9 cellular contexts compared by ENCODE assay signal in the genomic region with DNA sequence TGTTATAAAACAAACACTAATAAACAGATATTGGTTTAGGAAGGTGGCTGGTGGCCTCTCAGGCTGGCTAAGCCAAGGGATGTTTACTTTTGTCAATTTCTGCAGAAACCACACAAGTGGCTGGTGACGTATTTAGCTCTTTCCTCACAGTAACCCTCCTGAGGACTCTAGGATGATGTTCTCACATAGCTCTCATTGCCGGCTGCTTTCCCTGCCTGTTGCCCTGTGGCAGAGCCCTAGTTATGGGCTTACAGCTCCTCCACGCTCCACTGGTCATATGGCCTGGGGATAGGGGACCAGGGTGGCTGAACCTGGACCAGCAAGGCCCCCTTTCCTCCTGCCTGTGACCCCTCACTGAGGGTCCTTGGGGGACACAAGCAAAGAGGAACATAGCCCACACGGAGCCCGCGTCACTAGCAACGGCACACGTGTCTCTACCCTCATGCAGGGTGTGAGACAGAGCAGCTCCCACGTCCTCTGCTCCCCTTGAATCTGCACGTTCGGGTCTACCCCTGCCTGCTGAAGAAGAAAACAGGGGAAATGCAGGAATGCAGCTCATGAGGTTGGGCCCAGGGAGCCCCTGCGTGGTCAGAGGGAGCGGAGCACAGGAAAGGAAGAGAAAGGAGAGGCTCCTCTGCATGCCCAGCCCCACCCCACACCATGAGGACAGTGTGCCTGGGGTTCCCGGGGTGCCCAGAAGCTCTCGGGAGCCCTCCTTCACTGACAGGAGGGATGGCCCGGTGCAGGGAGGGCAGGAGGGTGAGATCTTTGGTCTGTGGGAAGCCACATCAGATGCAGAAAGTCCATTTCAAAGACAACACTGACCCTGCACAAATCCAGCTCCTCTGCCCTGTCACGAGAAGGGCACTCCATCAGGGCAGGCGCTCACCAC. TPM values are rescaled to one million over a fixed set of nuclear protein-coding genes. Genes with fewer than 3 reads are reported as not detected.
DNase-seq lines count a peak whose midpoint lies in the region; ATAC-seq and TF ChIP-seq lines count a peak whose summit lies in the region.
"Had no signal": no experiment of that assay in that cellular context is flagged by ENCODE, and none has a peak within 500 bp of the region (broad histone marks: within the 10 kb centered on the region; RNA-seq: fewer than 3 reads in every experiment).

No MANE protein-coding gene starts in this region.

- WGBS in endodermal cell (ENCODE audit: insufficient coverage in 1 of 2, insufficient read length in 1 of 2), 2 experiments, result 68 to 71% methylated on average over 11 to 18 of the region's 18 CpGs

- H3K36me3 Mint-ChIP-seq in endodermal cell (ENCODE audit: low read depth), result peaks cover 25% of the 10 kb centered on the region
- H3K36me3 Mint-ChIP-seq in naive thymus-derived CD8-positive, alpha-beta T cell, result peaks cover 0 to 13% (median 9%) of the 10 kb centered on the region in 3 donors

- H4K20me1 ChIP-seq in BLaER1, result 0 out of 2 replicates have a peak, but pooled peaks cover 9% of the 10 kb centered on the region

- H3K27me3 ChIP-seq in BLaER1 (no peaks in the 10 kb centered on the region), endodermal cell (ENCODE audit: control insufficient read depth, insufficient read depth, low read length, poor library complexity, severe bottlenecking) (no peaks in the 10 kb centered on the region)

- H3K4me2 ChIP-seq in BLaER1, result peak overlapping the region; percentile 69

- H3K4me3 ChIP-seq in BLaER1, result no peak overlapping the region
- no peak overlapping the region for H3K4me3 ChIP-seq in endodermal cell (ENCODE audit: low read length)

- ATAC-seq in GM18511 (IDR thresholded peaks at IDR 0.05; ENCODE audit: unreplicated experiment), result no peak
- no peak for ATAC-seq in naive thymus-derived CD8-positive, alpha-beta T cell

- peak overlapping the region; percentile 45 for H3K27ac Mint-ChIP-seq in endodermal cell
- peak overlapping the region in 1 of 10 donors; percentile 34 for H3K27ac Mint-ChIP-seq in naive thymus-derived CD8-positive, alpha-beta T cell
- H3K27ac Mint-ChIP-seq: activated CD4-positive, alpha-beta memory T cell treated with anti-CD3 and anti-CD28 coated beads, Interleukin-2, amount 10 ng/mL, durations not matched to agents 7 days and 5 days had no signal

- peak; percentile 85 for DNase-seq in NCI-H2107 treated with DMSO at 0.1 percent for 48 hours (lab: John Stamatoyannopoulos, UW; ENCODE audit: unreplicated experiment)
- peak; percentile 83 for DNase-seq in endodermal cell
- peak; percentile 46 for DNase-seq in mucosa of gallbladder (ENCODE audit: low spot score)
- DNase-seq in KG1 (lab: John Stamatoyannopoulos, UW), result no peak
- no peak for DNase-seq in cortex of kidney (lab: John Stamatoyannopoulos, UW)
- no peak for DNase-seq in naive thymus-derived CD8-positive, alpha-beta T cell
- DNase-seq: activated CD4-positive, alpha-beta memory T cell treated with anti-CD3 and anti-CD28 coated beads, Interleukin-2, amount 10 ng/mL, durations not matched to agents 7 days and 5 days had no signal

- POLR2A ChIA-PET in naive thymus-derived CD8-positive, alpha-beta T cell (lab: Charles Lee), result no interaction called here

- peaks cover 18% of the 10 kb centered on the region for H3K9me3 ChIP-seq in BLaER1
- H3K9me3 ChIP-seq in endodermal cell (ENCODE audit: control insufficient read depth, low read length), result peaks cover 6% of the 10 kb centered on the region

- H3K4me3 Mint-ChIP-seq in endodermal cell, result no peak overlapping the region
- no peak overlapping the region for H3K4me3 Mint-ChIP-seq in naive thymus-derived CD8-positive, alpha-beta T cell
- H3K4me3 Mint-ChIP-seq: activated CD4-positive, alpha-beta memory T cell treated with anti-CD3 and anti-CD28 coated beads, Interleukin-2, amount 10 ng/mL, durations not matched to agents 7 days and 5 days had no signal

- H3K4me1 Mint-ChIP-seq in endodermal cell, result peaks cover 17% of the 10 kb centered on the region
- H3K4me1 Mint-ChIP-seq in naive thymus-derived CD8-positive, alpha-beta T cell, result no peaks in the 10 kb centered on the region
- H3K4me1 Mint-ChIP-seq: activated CD4-positive, alpha-beta memory T cell treated with anti-CD3 and anti-CD28 coated beads, Interleukin-2, amount 10 ng/mL, durations not matched to agents 7 days and 5 days had no signal

- H3K36me3 ChIP-seq in BLaER1, result no peaks in the 10 kb centered on the region
- no peaks in the 10 kb centered on the region for H3K36me3 ChIP-seq in endodermal cell (ENCODE audit: control insufficient read depth, insufficient read depth, low read length)

- H3K27ac ChIP-seq in BLaER1 (no peak overlapping the region), endodermal cell (ENCODE audit: low read depth, low read length) (no peak overlapping the region)

- TF ChIP-seq CTCF in endodermal cell (conservative IDR thresholded peaks at IDR 0.05), result no peak

- peaks cover 21% of the 10 kb centered on the region for H3K9me3 Mint-ChIP-seq in endodermal cell
- H3K9me3 Mint-ChIP-seq in naive thymus-derived CD8-positive, alpha-beta T cell, result peaks cover 0 to 20% (median 13%) of the 10 kb centered on the region in 9 donors

- H3K9ac ChIP-seq in BLaER1, result peak overlapping the region; percentile 41; the same call in 1 of the 2 replicates
- H3K9ac ChIP-seq in endodermal cell (ENCODE audit: extremely low read depth, low read length, poor library complexity, severe bottlenecking), result no peak overlapping the region

- H3K4me1 ChIP-seq in BLaER1 (peaks cover 30% of the 10 kb centered on the region), endodermal cell (ENCODE audit: control insufficient read depth, insufficient read depth, low read length) (no peaks in the 10 kb centered on the region)

- H3K27me3 Mint-ChIP-seq in endodermal cell (ENCODE audit: insufficient read depth), result no peaks in the 10 kb centered on the region
- H3K27me3 Mint-ChIP-seq in naive thymus-derived CD8-positive, alpha-beta T cell, result peaks cover 0 to 3% (median 0%) of the 10 kb centered on the region in 5 donors

RNA-seq across cellular contexts. Expression of gene RAMACL, which starts 13.9 kb away (rescaled TPM):
- total RNA-seq in endodermal cell (1 to 10 TPM in 1 of 2 donors, under 1 TPM in 1; 0.80 to 2.5 TPM), mucosa of gallbladder (1.1 TPM)
- 0.11 TPM for polyA plus RNA-seq in endodermal cell (2013, experiment 1 of 2)
- polyA plus RNA-seq in endodermal cell (2013, experiment 2 of 2), result 0.33 TPM
- under 1 TPM; 0.33 to 0.42 TPM for total RNA-seq in naive thymus-derived CD8-positive, alpha-beta T cell
- polyA plus RNA-seq in naive thymus-derived CD8-positive, alpha-beta T cell, result under 1 TPM; 0.11 to 0.38 (median 0.23) TPM

RNA-seq across cellular contexts. Expression of gene RPS6KA2, which starts 54.4 kb away (rescaled TPM):
- 10 to 100 TPM; 17.9 to 23.9 TPM for total RNA-seq in endodermal cell
- 16.7 TPM for polyA plus RNA-seq in endodermal cell (2013, experiment 1 of 2)
- 16.3 TPM for polyA plus RNA-seq in endodermal cell (2013, experiment 2 of 2)
- total RNA-seq in mucosa of gallbladder, result 36.1 TPM
- total RNA-seq in naive thymus-derived CD8-positive, alpha-beta T cell, result 10 to 100 TPM; 13.5 to 13.6 TPM
- polyA plus RNA-seq in naive thymus-derived CD8-positive, alpha-beta T cell, result 1 to 10 TPM; 2.1 to 4.8 (median 3.2) TPM

Comparison
In these comparisons a context has a peak if more than half of its experiments do, and no peak if none do; other contexts are left out.
1. DNase-seq: peak in NCI-H2107 treated with DMSO at 0.1 percent for 48 hours (single experiment), endodermal cell (single experiment) and mucosa of gallbladder (single experiment); none in KG1 (single experiment), cortex of kidney (single experiment) and naive thymus-derived CD8-positive, alpha-beta T cell (0 of 10).